ENCODE assay signal across 25 cellular contexts in the genomic region with DNA sequence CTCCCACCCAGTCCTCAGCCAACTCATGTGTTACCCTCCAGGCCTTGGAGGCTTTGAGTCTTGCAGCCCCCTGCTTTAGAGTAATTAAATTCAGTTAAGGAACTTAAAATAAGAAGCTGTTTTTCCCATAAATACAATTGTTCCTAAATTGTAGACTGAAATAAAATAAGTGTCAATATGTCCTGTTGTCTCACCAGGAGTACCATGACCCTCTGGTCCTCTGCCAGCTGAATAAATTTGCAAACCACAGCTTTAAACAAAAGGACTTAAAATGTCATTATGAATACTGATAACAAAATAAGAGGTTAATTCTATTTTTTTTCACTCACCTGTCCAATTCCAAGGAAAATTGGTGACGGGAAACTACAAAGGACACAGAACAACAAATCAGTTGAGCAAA. TPM values are rescaled to one million over a fixed set of nuclear protein-coding genes. Genes with fewer than 3 reads are reported as not detected.
DNase-seq lines count a peak whose midpoint lies in the region; ATAC-seq, FAIRE-seq and TF ChIP-seq lines count a peak whose summit lies in the region.
"Had no signal": no experiment of that assay in that cellular context is flagged by ENCODE, and none has a peak within 500 bp of the region (broad histone marks: within the 10 kb centered on the region; RNA-seq: fewer than 3 reads in every experiment).

No MANE protein-coding gene starts in this region.

- DNase-seq in right lobe of liver (no peak), HepG2 (ENCODE audit: low spot score) (no peak), activated B cell treated with CpG ODN at 0.5 μM for 24 hours (no peak), NCI-H446 (lab: John Stamatoyannopoulos, UW) (no peak), posterior vena cava (ENCODE audit: low spot score) (no peak)
- DNase-seq: 8988T; ACHN; AML-193; CD4-positive, alpha-beta memory T cell; CD8-positive, alpha-beta memory T cell; COR-L47; DMS 273 treated with DMSO at 0.1 percent for 48 hours; DMS153; DMS53; DMS79; DND-41; EL; GDM1 had no signal

- TF ChIP-seq POLR2A in right lobe of liver (IDR thresholded peaks at IDR 0.05) (no peak), HepG2 (IDR thresholded peaks at IDR 0.05; ENCODE audit: insufficient read depth in 1 of 2, low read depth in 2 of 2, low read length in 2 of 2) (no peak)

- no TSS peak for BruUV-seq in HepG2 (replicated peaks; lab: Mats Ljungman, UMichigan)

- peak in 3 of 4 donors; percentile 34 to 55 (median 52) for ATAC-seq in right lobe of liver
- ATAC-seq in HepG2, result no peak
- ATAC-seq in activated B cell treated with CpG ODN at 0.5 μM for 24 hours (ENCODE audit: low read depth), result no peak
- ATAC-seq: GM12878 had no signal

- in situ Hi-C loops in HepG2 (cut with HindIII; ENCODE audit: extremely low pct_ligation_motif_present, low pct_unique_long_range_greater_than_20kb), result no loop called here

- H3K36me3 ChIP-seq in right lobe of liver (peaks cover 0 to 21% (median 0%) of the 10 kb centered on the region in 4 donors), HepG2 (replicated peaks in 1 of 2; ENCODE audit: control insufficient read depth in 1 of 2, insufficient read depth in 2 of 2, low read length in 2 of 2) (peaks cover 14 to 44% of the 10 kb centered on the region in 2 experiments)

- peaks cover 38% of the 10 kb centered on the region for H3K79me2 ChIP-seq in HepG2 (ENCODE audit: insufficient read depth, low read length)

- no peak for FAIRE-seq in HepG2 (lab: Jason Lieb, UNC)
- FAIRE-seq: A204.1, GM12878, GM12892, GM18507 had no signal

- H3K4me3 Mint-ChIP-seq in activated B cell treated with CpG ODN at 0.5 μM for 24 hours, result no peak overlapping the region
- H3K4me3 Mint-ChIP-seq: B cell; CD4-positive, alpha-beta memory T cell; CD8-positive, alpha-beta memory T cell had no signal

- H3K27ac ChIP-seq in right lobe of liver, result peak overlapping the region in 1 of 3 donors; percentile 14
- H3K27ac ChIP-seq in HepG2 (ENCODE audit: extremely low read length, insufficient read depth, low read length), result no peak overlapping the region
- H3K27ac ChIP-seq: BLaER1 treated with 17β-estradiol and CSF1 and Interleukin-3, amounts not matched to agents 10 nM and 100 nM; C4-2B had no signal

- H3K27me3 ChIP-seq in right lobe of liver (no peaks in the 10 kb centered on the region), HepG2 (ENCODE audit: control insufficient read depth in 1 of 2, insufficient read depth in 2 of 2, low read length in 2 of 2) (no peaks in the 10 kb centered on the region)
- H3K27me3 ChIP-seq: BLaER1 treated with 17β-estradiol and CSF1 and Interleukin-3, amounts not matched to agents 10 nM and 100 nM had no signal

- CTCF ChIA-PET in HepG2 (lab: Yijun Ruan, JAX; ENCODE audit: low intra/inter-chr PET ratio, low total read pairs) (no interaction called here), activated B cell treated with CpG ODN at 0.5 μM for 24 hours (lab: Charles Lee) (no interaction called here)

- H3K4me3 ChIP-seq in right lobe of liver (no peak overlapping the region), HepG2 (replicated peaks in 1 of 3; ENCODE audit: insufficient read depth in 1 of 3, low read depth in 2 of 3, low read length in 3 of 3) (no peak overlapping the region)
- H3K4me3 ChIP-seq: BLaER1 treated with 17β-estradiol and CSF1 and Interleukin-3, amounts not matched to agents 10 nM and 100 nM; GM12878 had no signal

- H3K4me1 Mint-ChIP-seq in activated B cell treated with CpG ODN at 0.5 μM for 24 hours, result no peaks in the 10 kb centered on the region
- H3K4me1 Mint-ChIP-seq: B cell had no signal

- no peak overlapping the region for H3K4me2 ChIP-seq in HepG2 (ENCODE audit: low read depth, low read length)
- H3K4me2 ChIP-seq: BLaER1 treated with 17β-estradiol and CSF1 and Interleukin-3, amounts not matched to agents 10 nM and 100 nM had no signal

- no peak overlapping the region for H3K9ac ChIP-seq in HepG2 (ENCODE audit: insufficient read depth, low read depth, low read length)
- H3K9ac ChIP-seq: BLaER1 treated with 17β-estradiol and CSF1 and Interleukin-3, amounts not matched to agents 10 nM and 100 nM had no signal

- H3K36me3 Mint-ChIP-seq in activated B cell treated with CpG ODN at 0.5 μM for 24 hours (ENCODE audit: low read depth), result peaks cover 7% of the 10 kb centered on the region

- no peak for TF ChIP-seq EP300 in HepG2 (IDR thresholded peaks at IDR 0.05; ENCODE audit: low read depth in 2 of 2, low read length in 2 of 2)
- no peak for TF ChIP-seq EP300 in HepG2 (CRISPR knock-in tag; IDR thresholded peaks at IDR 0.05; ENCODE audit: borderline replicate concordance)

- no peaks in the 10 kb centered on the region for H3K9me3 ChIP-seq in right lobe of liver
- no peaks in the 10 kb centered on the region for H3K9me3 ChIP-seq in HepG2 (ENCODE audit: low read length)
- H3K9me3 ChIP-seq: BLaER1 treated with 17β-estradiol and CSF1 and Interleukin-3, amounts not matched to agents 10 nM and 100 nM had no signal

- H2AFZ ChIP-seq in HepG2 (ENCODE audit: low read length), result no peak overlapping the region

- TF ChIP-seq CTCF in right lobe of liver (IDR thresholded peaks at IDR 0.05), result no peak
- no peak for TF ChIP-seq CTCF in HepG2 (CRISPR knock-in tag; IDR thresholded peaks at IDR 0.05)
- no peak for TF ChIP-seq CTCF in activated B cell treated with CpG ODN at 0.5 μM for 24 hours (IDR thresholded peaks at IDR 0.05)

- WGBS in right lobe of liver (ENCODE audit: insufficient coverage, low coverage, low lambda C conversion rate, missing lambda C conversion rate), result 72% methylated on average over 1 of the region's 1 CpG
- 94% methylated on average over 1 of the region's 1 CpG for WGBS in HepG2 (ENCODE audit: low lambda C conversion rate)

- POLR2A ChIA-PET in HepG2 (lab: Yijun Ruan, JAX), result interaction anchor here (1.3 kb wide), 1 partner anchor 16 kb away, joined by 5 read pairs; no protein-coding TSS in a partner anchor
- POLR2A ChIA-PET in activated B cell treated with CpG ODN at 0.5 μM for 24 hours (lab: Charles Lee), result no interaction called here

- H3K27ac Mint-ChIP-seq in activated B cell treated with CpG ODN at 0.5 μM for 24 hours, result peak overlapping the region; percentile 56
- H3K27ac Mint-ChIP-seq: B cell had no signal

- no peaks in the 10 kb centered on the region for H3K9me3 Mint-ChIP-seq in activated B cell treated with CpG ODN at 0.5 μM for 24 hours
- H3K9me3 Mint-ChIP-seq: CD4-positive, alpha-beta memory T cell; CD8-positive, alpha-beta memory T cell had no signal

- peaks cover 18% of the 10 kb centered on the region for H4K20me1 ChIP-seq in HepG2 (ENCODE audit: insufficient read depth, low read length)
- H4K20me1 ChIP-seq: BLaER1 treated with 17β-estradiol and CSF1 and Interleukin-3, amounts not matched to agents 10 nM and 100 nM had no signal

- no peak for TF ChIP-seq RAD21 in HepG2 (CRISPR knock-in tag; IDR thresholded peaks at IDR 0.05)

- H3K27me3 Mint-ChIP-seq in activated B cell treated with CpG ODN at 0.5 μM for 24 hours, result no peaks in the 10 kb centered on the region
- H3K27me3 Mint-ChIP-seq: B cell; CD4-positive, alpha-beta memory T cell; CD8-positive, alpha-beta memory T cell had no signal

- intact Hi-C loops in right lobe of liver (cut with DNase I), result no loop called here
- intact Hi-C loops in HepG2 (cut with micrococcal nuclease; ENCODE audit: unreplicated experiment), result loop anchor here (5.0 kb wide), 1 partner anchor 41 kb away; no protein-coding TSS in a partner anchor
- intact Hi-C loops in activated B cell treated with CpG ODN at 0.5 μM for 24 hours (cut with micrococcal nuclease), result no loop called here
- intact Hi-C loops in posterior vena cava (cut with DNase I), result no loop called here

- H3K4me1 ChIP-seq in right lobe of liver (peaks cover 0 to 22% (median 0%) of the 10 kb centered on the region in 4 donors), HepG2 (ENCODE audit: insufficient read depth, low read length) (peaks cover 30% of the 10 kb centered on the region)
- H3K4me1 ChIP-seq: BLaER1 treated with 17β-estradiol and CSF1 and Interleukin-3, amounts not matched to agents 10 nM and 100 nM had no signal

RNA-seq across cellular contexts. Expression of a gene that starts 15.6 kb away (rescaled TPM):
- 10 to 100 TPM; 28.9 to 48.1 (median 34.3) TPM for total RNA-seq in right lobe of liver
- 59.6 and 96.2 TPM in 2 replicates for total RNA-seq in HepG2 (2016; rRNA removed; fragmentation: Illumina TruSeq; extraction: Trizol)
- 187 and 190 TPM in 2 replicates for total RNA-seq in HepG2 (2016; cell fraction: cytosol; rRNA removed; fragmentation: Illumina TruSeq; extraction: Trizol; ENCODE audit: low read depth)
- total RNA-seq in HepG2 (2016; cell fraction: insoluble cytoplasmic fraction; rRNA removed; fragmentation: Illumina TruSeq; extraction: Trizol), result 58.0 and 98.8 TPM in 2 replicates
- 218 and 226 TPM in 2 replicates for total RNA-seq in HepG2 (2016; cell fraction: membrane; rRNA removed; fragmentation: Illumina TruSeq; extraction: Trizol)
- total RNA-seq in HepG2 (2016; cell fraction: nucleus; rRNA removed; fragmentation: Illumina TruSeq; extraction: Trizol), result 63.3 and 75.6 TPM in 2 replicates
- polyA plus RNA-seq in HepG2 (2011; rRNA removed), result 97.4 and 103 TPM in 2 replicates
- 70.4 and 119 TPM in 2 replicates for polyA plus RNA-seq in HepG2 (2011; cell fraction: cytosol; rRNA removed)
- 52.2 and 66.4 TPM in 2 replicates for polyA plus RNA-seq in HepG2 (2011; cell fraction: nucleus; rRNA removed)
- 137 and 167 TPM in 2 replicates for polyA plus RNA-seq in HepG2 (2012)
- polyA plus RNA-seq in HepG2 (2016; cell fraction: cytosol; fragmentation: Illumina TruSeq; extraction: Trizol; ENCODE audit: low read depth), result 214 and 245 TPM in 2 replicates
- 71.1 and 77.0 TPM in 2 replicates for polyA plus RNA-seq in HepG2 (2016; cell fraction: insoluble cytoplasmic fraction; fragmentation: Illumina TruSeq; extraction: Trizol; ENCODE audit: low read depth)
- polyA plus RNA-seq in HepG2 (2016; cell fraction: membrane; fragmentation: Illumina TruSeq; extraction: Trizol; ENCODE audit: low read depth), result 233 and 237 TPM in 2 replicates
- polyA plus RNA-seq in HepG2 (2016; cell fraction: nucleus; fragmentation: Illumina TruSeq; extraction: Trizol; ENCODE audit: insufficient read depth, low read depth), result 115 and 125 TPM in 2 replicates
- 5.1 and 25.0 TPM in 2 replicates for polyA minus RNA-seq in HepG2 (2011; rRNA and poly(A)+ RNA removed; ENCODE audit: low replicate concordance)
- polyA minus RNA-seq in HepG2 (2011; cell fraction: cytosol; rRNA and poly(A)+ RNA removed), result 50.7 and 55.5 TPM in 2 replicates
- 68.4 and 80.7 TPM in 2 replicates for polyA minus RNA-seq in HepG2 (2011; cell fraction: nucleus; rRNA and poly(A)+ RNA removed)
- total RNA-seq in activated B cell treated with CpG ODN at 0.5 μM for 24 hours, result 9.3 and 10.9 TPM in 2 replicates
- 10 to 100 TPM; 13.2 to 15.7 TPM for total RNA-seq in posterior vena cava

RNA-seq across cellular contexts. Expression of a gene that starts 50.2 kb away (rescaled TPM):
- total RNA-seq in right lobe of liver (1 to 10 TPM in 5 of 6 experiments, under 1 TPM in 1; 0.73 to 9.2 (median 2.6) TPM), HepG2 (2016; rRNA removed; fragmentation: Illumina TruSeq; extraction: Trizol) (7.7 and 8.1 TPM in 2 replicates), activated B cell treated with CpG ODN at 0.5 μM for 24 hours (4.0 and 4.3 TPM in 2 replicates), posterior vena cava (1 to 10 TPM; 1.1 to 2.3 TPM)
- 1.2 TPM in 2 replicates for total RNA-seq in HepG2 (2016; cell fraction: cytosol; rRNA removed; fragmentation: Illumina TruSeq; extraction: Trizol; ENCODE audit: low read depth)
- total RNA-seq in HepG2 (2016; cell fraction: insoluble cytoplasmic fraction; rRNA removed; fragmentation: Illumina TruSeq; extraction: Trizol), result 8.0 and 8.1 TPM in 2 replicates
- total RNA-seq in HepG2 (2016; cell fraction: membrane; rRNA removed; fragmentation: Illumina TruSeq; extraction: Trizol), result 3.0 and 4.0 TPM in 2 replicates
- 10.3 and 11.5 TPM in 2 replicates for total RNA-seq in HepG2 (2016; cell fraction: nucleus; rRNA removed; fragmentation: Illumina TruSeq; extraction: Trizol)
- polyA plus RNA-seq in HepG2 (2011; rRNA removed), result 1.8 and 2.9 TPM in 2 replicates
- polyA plus RNA-seq in HepG2 (2011; cell fraction: cytosol; rRNA removed), result 1.1 TPM in 2 replicates
- polyA plus RNA-seq in HepG2 (2011; cell fraction: nucleus; rRNA removed), result 2.0 and 3.3 TPM in 2 replicates
- polyA plus RNA-seq in HepG2 (2012), result 2.5 and 4.6 TPM in 2 replicates
- polyA plus RNA-seq in HepG2 (2016; cell fraction: cytosol; fragmentation: Illumina TruSeq; extraction: Trizol; ENCODE audit: low read depth), result 0.44 and 0.57 TPM in 2 replicates
- polyA plus RNA-seq in HepG2 (2016; cell fraction: insoluble cytoplasmic fraction; fragmentation: Illumina TruSeq; extraction: Trizol; ENCODE audit: low read depth), result 7.1 and 7.8 TPM in 2 replicates
- 1.4 and 1.7 TPM in 2 replicates for polyA plus RNA-seq in HepG2 (2016; cell fraction: membrane; fragmentation: Illumina TruSeq; extraction: Trizol; ENCODE audit: low read depth)
- polyA plus RNA-seq in HepG2 (2016; cell fraction: nucleus; fragmentation: Illumina TruSeq; extraction: Trizol; ENCODE audit: insufficient read depth, low read depth), result 19.1 and 20.1 TPM in 2 replicates
- 2.3 and 10.9 TPM in 2 replicates for polyA minus RNA-seq in HepG2 (2011; rRNA and poly(A)+ RNA removed; ENCODE audit: low replicate concordance)
- polyA minus RNA-seq in HepG2 (2011; cell fraction: cytosol; rRNA and poly(A)+ RNA removed), result 1.8 and 2.5 TPM in 2 replicates
- polyA minus RNA-seq in HepG2 (2011; cell fraction: nucleus; rRNA and poly(A)+ RNA removed), result 3.4 and 5.7 TPM in 2 replicates

Comparison
In these comparisons a context has a peak if more than half of its experiments do, and no peak if none do; other contexts are left out.
1. ATAC-seq: peak in right lobe of liver (3 of 4); none in HepG2 (single experiment) and activated B cell treated with CpG ODN at 0.5 μM for 24 hours (single experiment).